ENCODE assay signal across 8 cellular contexts in genomic region chr5:79235222-79235577, GRCh38. TPM values are rescaled to one million over a fixed set of nuclear protein-coding genes. Genes with fewer than 3 reads are reported as not detected.
DNase-seq lines count a peak whose midpoint lies in the region; ATAC-seq, FAIRE-seq and TF ChIP-seq lines count a peak whose summit lies in the region.

No MANE protein-coding gene starts in this region.

- no peak for TF ChIP-seq POLR2A in transverse colon (IDR thresholded peaks at IDR 0.05)

- H3K27ac ChIP-seq in layer of hippocampus (ENCODE audit: low read depth, low read length) (peak overlapping the region; percentile 44), transverse colon (peak overlapping the region; percentile 92 to 96 (median 94))

- intact Hi-C loops in transverse colon (cut with DNase I; ENCODE audit: low total_unique reads) = loop anchor here (5.0 to 10.0 kb wide), 3 partner anchors 103 to 1743 kb away; partner anchors contain the start of gene WDR41

- TF ChIP-seq EP300 in transverse colon (IDR thresholded peaks at IDR 0.05; ENCODE audit: low read depth) = no peak

- H3K4me3 ChIP-seq in transverse colon = peak overlapping the region; percentile 69 to 93 (median 74)

- in situ Hi-C loops in transverse colon (cut with MboI; ENCODE audit: low pct_ligation_motif_present in 1 of 4, low pct_unique_long_range_greater_than_20kb in 1 of 4, low sequenced_read_pairs in 3 of 4) = no loop called here

- H3K27me3 ChIP-seq in layer of hippocampus (ENCODE audit: control insufficient read depth, insufficient read depth, low read length) (no peaks in the 10 kb centered on the region), transverse colon (no peaks in the 10 kb centered on the region)

- peaks cover 4 to 33% (median 12%) of the 10 kb centered on the region in 4 donors for H3K4me1 ChIP-seq in transverse colon

- H3K36me3 ChIP-seq in transverse colon = no peaks in the 10 kb centered on the region

- 8 to 22% methylated on average over 2 of the region's 2 CpGs for WGBS in transverse colon (ENCODE audit: low coverage in 1 of 2), 2 donors

- no peaks in the 10 kb centered on the region for H3K9me3 ChIP-seq in transverse colon

- FAIRE-seq in RCC 7860 (lab: Jason Lieb, UNC) = no peak

- DNase-seq in NCI-H146 (lab: John Stamatoyannopoulos, UW) = peak; percentile 41
- no peak for DNase-seq in NCI-H146 treated with DMSO at 0.1 percent for 48 hours (lab: John Stamatoyannopoulos, UW; ENCODE audit: unreplicated experiment)
- DNase-seq in amniotic epithelial cell (ENCODE audit: low read depth) = peak; percentile 52
- DNase-seq in transverse colon = no peak
- no peak for DNase-seq in RCC 7860 (ENCODE audit: low spot score)
- no peak for DNase-seq in stimulated activated CD4-positive, alpha-beta T cell treated with anti-CD3 and anti-CD28 coated beads, Interleukin-1b, Interleukin-23, amount 100 ng/mL, for 48 hours

- no peak for TF ChIP-seq CTCF in transverse colon (IDR thresholded peaks at IDR 0.05)

- peak; percentile 17 for ATAC-seq in HG03457 (IDR thresholded peaks at IDR 0.05; ENCODE audit: unreplicated experiment)

RNA-seq across cellular contexts. Expression of gene JMY, which starts 0.7 kb away (rescaled TPM):
- 10 to 100 TPM in 3 of 4 donors, 1 to 10 TPM in 1; 7.8 to 25.1 (median 14.7) TPM for total RNA-seq in transverse colon

Comparison
In these comparisons a context has a peak if more than half of its experiments do, and no peak if none do; other contexts are left out.
1. DNase-seq: peak in NCI-H146 (single experiment) and amniotic epithelial cell (single experiment); none in NCI-H146 treated with DMSO at 0.1 percent for 48 hours (single experiment), transverse colon (single experiment), RCC 7860 (single experiment) and stimulated activated CD4-positive, alpha-beta T cell treated with anti-CD3 and anti-CD28 coated beads, Interleukin-1b, Interleukin-23, amount 100 ng/mL, for 48 hours (single experiment).